Comparison of ENCODE assay signal across 23 cellular contexts in genomic region chr9:8332296-8332695, GRCh38.
"Had no signal": no experiment of that assay in that cellular context is flagged by ENCODE, and none has a peak within 500 bp of the region (broad histone marks: within the 10 kb centered on the region; RNA-seq: fewer than 3 reads in every experiment).

No MANE protein-coding gene starts in this region.

- H3K4me1 ChIP-seq: colonic mucosa, esophagus squamous epithelium, left lung, suprapubic skin, thyroid gland, vagina had no signal

- DNase-seq: colonic mucosa; effector memory CD4-positive, alpha-beta T cell; erythroblast; esophagus squamous epithelium; foreskin melanocyte; hypothalamus; left cardiac atrium; left lung; naive thymus-derived CD8-positive, alpha-beta T cell; pancreas; right lobe of liver; small intestine; stimulated activated CD4-positive, alpha-beta T cell treated with anti-CD3 and anti-CD28 coated beads, Interleukin-12 subunit alpha, Interleukin-12 subunit beta, amount 100 ng/mL, for 4 hours; stimulated activated CD4-positive, alpha-beta T cell treated with anti-CD3 and anti-CD28 coated beads, Interleukin-1b, Interleukin-23, amount 100 ng/mL, for 48 hours; stimulated activated CD4-positive, alpha-beta T cell treated with anti-CD3 and anti-CD28 coated beads, Interleukin-4, amount 100 ng/mL, for 1 hour; stimulated activated CD8-positive, alpha-beta memory T cell treated with anti-CD3 and anti-CD28 coated beads, Interleukin-4, amount 100 ng/mL, for 48 hours; stimulated activated naive CD4-positive, alpha-beta T cell; stimulated activated naive CD8-positive, alpha-beta T cell treated with anti-CD3 and anti-CD28 coated beads, Interleukin-15, amount 100 ng/mL, for 72 hours; thyroid gland; trophoblast cell had no signal

- H3K9me3 ChIP-seq: colonic mucosa, esophagus squamous epithelium, neutrophil, pancreas, right lobe of liver, suprapubic skin, thyroid gland, vagina had no signal

- H3K36me3 ChIP-seq: colonic mucosa, esophagus squamous epithelium, left lung, neutrophil, pancreas, right lobe of liver, suprapubic skin, thyroid gland, vagina had no signal

- H3K4me3 ChIP-seq: colonic mucosa, esophagus squamous epithelium, left lung, pancreas, right lobe of liver, suprapubic skin, thyroid gland, vagina had no signal

- H3K27me3 ChIP-seq: colonic mucosa, esophagus squamous epithelium, left lung, neutrophil, pancreas, right lobe of liver, suprapubic skin, thyroid gland, vagina had no signal

- ATAC-seq: left cardiac atrium; left lung; naive thymus-derived CD8-positive, alpha-beta T cell; pancreas; right lobe of liver; stimulated activated naive CD8-positive, alpha-beta T cell treated with anti-CD3 and anti-CD28 coated beads, Interleukin-15, amount 100 ng/mL, for 72 hours had no signal

- H3K27ac ChIP-seq: colonic mucosa, esophagus squamous epithelium, left lung, neutrophil, pancreas, right lobe of liver, suprapubic skin, thyroid gland, vagina had no signal
